Comparison of ENCODE assay signal across 8 cellular contexts in genomic region chr17:47229535-47230443, GRCh38. TPM values are rescaled to one million over a fixed set of nuclear protein-coding genes. Genes with fewer than 3 reads are reported as not detected.
DNase-seq lines count a peak whose midpoint lies in the region; ATAC-seq and TF ChIP-seq lines count a peak whose summit lies in the region.

No MANE protein-coding gene starts in this region.

- intact Hi-C loops in breast epithelium (cut with DNase I; ENCODE audit: low total_unique reads): no loop called here

- no peaks in the 10 kb centered on the region for H3K36me3 ChIP-seq in breast epithelium

- no peak for TF ChIP-seq POLR2A in breast epithelium (IDR thresholded peaks at IDR 0.05)

- no peaks in the 10 kb centered on the region for H3K9me3 ChIP-seq in breast epithelium

- H3K4me1 ChIP-seq in breast epithelium: peaks cover 0 to 3% of the 10 kb centered on the region in 2 donors

- DNase-seq in DMS79 (lab: John Stamatoyannopoulos, UW): peak; percentile 63
- peak; percentile 89 for DNase-seq in NCI-H2227 (lab: John Stamatoyannopoulos, UW; ENCODE audit: unreplicated experiment)
- peak; percentile 83 to 88 for DNase-seq in breast epithelium (ENCODE audit: low spot score in 2 of 2)
- DNase-seq in iPS-NIHi7 (ENCODE audit: extremely low spot score): peak; percentile 93
- peak; percentile 79 for DNase-seq in smooth muscle cell of the brain vasculature (ENCODE audit: low read depth, low spot score)

- no peaks in the 10 kb centered on the region for H3K27me3 ChIP-seq in breast epithelium

- TF ChIP-seq CTCF in VCaP (conservative IDR thresholded peaks at IDR 0.05) (peak; percentile 100), breast epithelium (IDR thresholded peaks at IDR 0.05) (peak; percentile 98 to 99 (median 98))

- H3K27ac ChIP-seq in VCaP (peak overlapping the region; percentile 18; the same call in 1 of the 2 replicates), breast epithelium (peak overlapping the region; percentile 69 to 70)

- H3K4me3 ChIP-seq in breast epithelium: peak overlapping the region; percentile 10 to 55 (median 32)

- ATAC-seq in HG02981 (IDR thresholded peaks at IDR 0.05; ENCODE audit: unreplicated experiment): peak; percentile 58
- ATAC-seq in HG03521 (IDR thresholded peaks at IDR 0.05; ENCODE audit: unreplicated experiment): no peak

RNA-seq across cellular contexts. Expression of gene MYL4, which starts 20.6 kb away (rescaled TPM):
- not detected for total RNA-seq in breast epithelium

RNA-seq across cellular contexts. Expression of gene ITGB3, which starts 23.8 kb away (rescaled TPM):
- 10 to 100 TPM in 2 of 3 donors, 1 to 10 TPM in 1; 3.8 to 29.8 (median 14.6) TPM for total RNA-seq in breast epithelium

RNA-seq across cellular contexts. Expression of gene CDC27, which starts 40.7 kb away (rescaled TPM):
- total RNA-seq in breast epithelium: 10 to 100 TPM; 63.2 to 73.7 (median 65.0) TPM
